Comparison of ENCODE assay signal across 17 cellular contexts in the genomic region with DNA sequence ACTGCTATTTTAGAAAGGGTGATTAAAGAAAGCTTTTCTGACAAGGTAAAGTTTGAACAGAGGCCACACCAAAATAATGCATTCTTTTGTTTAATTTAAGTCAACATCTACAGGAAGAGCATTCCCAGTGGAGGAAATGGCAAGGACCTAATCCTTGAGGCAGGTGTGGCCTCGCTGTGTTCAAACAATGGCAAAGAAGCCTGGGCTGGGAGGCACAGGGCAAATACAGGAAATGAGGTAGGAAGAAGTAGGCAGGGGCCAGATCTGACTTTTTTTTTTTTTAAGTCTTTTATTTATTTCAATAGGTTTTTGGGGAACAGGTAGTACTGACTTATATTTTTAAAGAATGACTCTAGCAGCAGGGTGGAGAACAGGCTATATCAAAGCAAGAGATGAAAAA. TPM values are rescaled to one million over a fixed set of nuclear protein-coding genes. Genes with fewer than 3 reads are reported as not detected.
DNase-seq lines count a peak whose midpoint lies in the region; ATAC-seq and TF ChIP-seq lines count a peak whose summit lies in the region.
"Had no signal": no experiment of that assay in that cellular context is flagged by ENCODE, and none has a peak within 500 bp of the region (broad histone marks: within the 10 kb centered on the region; RNA-seq: fewer than 3 reads in every experiment).

No MANE protein-coding gene starts in this region.

- no peaks in the 10 kb centered on the region for H3K23me2 ChIP-seq in H9 (ENCODE audit: insufficient read length, low read depth, low read length, poor library complexity, severe bottlenecking)

- no peak overlapping the region for H2BK120ac ChIP-seq in H9 (ENCODE audit: low read depth, low read length, poor library complexity, severe bottlenecking)

- no peak overlapping the region for H3T11ph ChIP-seq in H9 (ENCODE audit: low read length)

- no peak overlapping the region for H3K18ac ChIP-seq in H9 (ENCODE audit: insufficient read length, low read depth, low read length)

- no peak overlapping the region for H2AFZ ChIP-seq in H9 (ENCODE audit: low read length)

- H2AK5ac ChIP-seq in H9 (ENCODE audit: insufficient read length, low read length): no peak overlapping the region

- H3K27ac ChIP-seq in H9 (ENCODE audit: insufficient read length, low read depth, low read length) (no peak overlapping the region), colonic mucosa (peak overlapping the region; percentile 3)

- H2BK20ac ChIP-seq in H9 (ENCODE audit: low read depth, low read length, poor library complexity, severe bottlenecking): no peak overlapping the region

- no peaks in the 10 kb centered on the region for H3K9me3 ChIP-seq in H9 (ENCODE audit: control insufficient read depth, low read depth, low read length)
- H3K9me3 ChIP-seq in colonic mucosa: no peaks in the 10 kb centered on the region

- no peak overlapping the region for H3K23ac ChIP-seq in H9 (ENCODE audit: insufficient read length, low read depth, low read length)

- peaks cover 8% of the 10 kb centered on the region in 2 experiments; a peak in 2 of 4 replicates for H3K4me1 Mint-ChIP-seq in H9
- H3K4me1 Mint-ChIP-seq: activated naive CD8-positive, alpha-beta T cell treated with anti-CD3 and anti-CD28 coated beads, Interleukin-2, amount 10 ng/mL, durations not matched to agents 7 days and 5 days; B cell had no signal

- H3K56ac ChIP-seq in H9 (ENCODE audit: insufficient read length, low read depth, low read length): no peak overlapping the region

- intact Hi-C loops in colonic mucosa (cut with DNase I) (no loop called here), left colon (cut with DNase I, micrococcal nuclease) (no loop called here)

- H3K4me3 Mint-ChIP-seq in H9: no peak overlapping the region
- H3K4me3 Mint-ChIP-seq: activated CD4-positive, alpha-beta memory T cell treated with anti-CD3 and anti-CD28 coated beads for 36 hours; activated naive CD8-positive, alpha-beta T cell treated with anti-CD3 and anti-CD28 coated beads, Interleukin-2, amount 10 ng/mL, durations not matched to agents 7 days and 5 days; B cell had no signal

- H3K9ac ChIP-seq in H9 (ENCODE audit: extremely low read depth, insufficient read length, low read length) (no peak overlapping the region), colonic mucosa (ENCODE audit: low read depth in 2 of 2, low read length in 2 of 2) (no peak overlapping the region)

- ATAC-seq in left colon: peak; percentile 95
- ATAC-seq in GM21723 (IDR thresholded peaks at IDR 0.05; ENCODE audit: unreplicated experiment): no peak
- ATAC-seq in GM21717 (IDR thresholded peaks at IDR 0.05; ENCODE audit: unreplicated experiment): no peak
- no peak for ATAC-seq in GM18907 (IDR thresholded peaks at IDR 0.05; ENCODE audit: unreplicated experiment)
- ATAC-seq: K562, Panc1 had no signal

- H3K4me1 ChIP-seq in H9 (ENCODE audit: insufficient read depth, low read length) (no peaks in the 10 kb centered on the region; the same call in 1 of the 2 replicates), colonic mucosa (no peaks in the 10 kb centered on the region)

- H3K27me3 ChIP-seq in H9 (ENCODE audit: insufficient read depth, low read length) (no peaks in the 10 kb centered on the region), colonic mucosa (no peaks in the 10 kb centered on the region)

- H3K36me3 Mint-ChIP-seq in H9 (ENCODE audit: insufficient read depth in 1 of 3, low read depth in 3 of 3): peaks cover 0 to 9% (median 3%) of the 10 kb centered on the region in 3 experiments; a peak in 4 of 7 replicates
- H3K36me3 Mint-ChIP-seq: activated CD4-positive, alpha-beta memory T cell treated with anti-CD3 and anti-CD28 coated beads for 36 hours; activated naive CD8-positive, alpha-beta T cell treated with anti-CD3 and anti-CD28 coated beads, Interleukin-2, amount 10 ng/mL, durations not matched to agents 7 days and 5 days had no signal

- 0 out of 3 replicates have a peak, but pooled peaks have one; percentile 14 for TF ChIP-seq CTCF in H9 (conservative IDR thresholded peaks at IDR 0.05)
- TF ChIP-seq CTCF in colonic mucosa (IDR thresholded peaks at IDR 0.05): no peak

- H2BK15ac ChIP-seq in H9 (ENCODE audit: low read depth, low read length): no peak overlapping the region

- H3K79me2 ChIP-seq in H9 (ENCODE audit: insufficient read depth, low read length): no peaks in the 10 kb centered on the region

- H3K4me2 ChIP-seq in H9 (ENCODE audit: insufficient read depth, insufficient read length, low read length): no peak overlapping the region

- peak overlapping the region in 1 of 3 experiments; percentile 18; a peak in 2 of 7 replicates for H3K27ac Mint-ChIP-seq in H9
- H3K27ac Mint-ChIP-seq: activated CD4-positive, alpha-beta memory T cell treated with anti-CD3 and anti-CD28 coated beads for 36 hours; activated naive CD8-positive, alpha-beta T cell treated with anti-CD3 and anti-CD28 coated beads, Interleukin-2, amount 10 ng/mL, durations not matched to agents 7 days and 5 days; B cell had no signal

- no peaks in the 10 kb centered on the region for H3K27me3 Mint-ChIP-seq in H9 (ENCODE audit: low read depth)
- H3K27me3 Mint-ChIP-seq: activated naive CD8-positive, alpha-beta T cell treated with anti-CD3 and anti-CD28 coated beads, Interleukin-2, amount 10 ng/mL, durations not matched to agents 7 days and 5 days had no signal

- H4K20me1 ChIP-seq in H9 (ENCODE audit: control insufficient read depth, insufficient read depth, insufficient read length): no peaks in the 10 kb centered on the region

- WGBS in H9 (ENCODE audit: extremely low coverage, insufficient read length, low lambda C conversion rate): no CpG with 5 or more reads among the region's 1 CpG

- H4K91ac ChIP-seq in H9 (ENCODE audit: insufficient read length, low read depth, low read length): no peak overlapping the region

- no peak overlapping the region for H2BK12ac ChIP-seq in H9 (ENCODE audit: insufficient read length, low read depth, low read length)

- no peak overlapping the region for H3K4ac ChIP-seq in H9 (ENCODE audit: low read depth, low read length)

- DNase-seq in COLO668 (lab: John Stamatoyannopoulos, UW; ENCODE audit: unreplicated experiment) (peak; percentile 57), H9 (peak; percentile 40), colonic mucosa (peak; percentile 21), left colon (no peak), DMS 273 treated with DMSO at 0.1 percent for 48 hours (lab: John Stamatoyannopoulos, UW) (no peak)
- DNase-seq: activated CD4-positive, alpha-beta memory T cell treated with anti-CD3 and anti-CD28 coated beads for 36 hours; activated naive CD8-positive, alpha-beta T cell treated with anti-CD3 and anti-CD28 coated beads, Interleukin-2, amount 10 ng/mL, durations not matched to agents 7 days and 5 days; activated T-cell treated with anti-CD3 and anti-CD28 coated beads, Interleukin-2, amount 50 U/mL, for 48 hours; DND-41; hypothalamus; NCI-H526 treated with DMSO at 0.1 percent for 48 hours had no signal

- H3K9me3 Mint-ChIP-seq in H9: no peaks in the 10 kb centered on the region
- H3K9me3 Mint-ChIP-seq: activated CD4-positive, alpha-beta memory T cell treated with anti-CD3 and anti-CD28 coated beads for 36 hours; activated naive CD8-positive, alpha-beta T cell treated with anti-CD3 and anti-CD28 coated beads, Interleukin-2, amount 10 ng/mL, durations not matched to agents 7 days and 5 days had no signal

- H3K36me3 ChIP-seq in colonic mucosa: no peaks in the 10 kb centered on the region

- no peak overlapping the region for H4K8ac ChIP-seq in H9 (replicated peaks; ENCODE audit: insufficient read length, low read depth, low read length)

- no peak overlapping the region for H3K14ac ChIP-seq in H9 (ENCODE audit: insufficient read depth, low read length)

- H2BK5ac ChIP-seq in H9 (ENCODE audit: insufficient read length, low read length): no peak overlapping the region

- H3K79me1 ChIP-seq in H9 (ENCODE audit: insufficient read depth, low read depth, low read length, poor library complexity, severe bottlenecking): no peaks in the 10 kb centered on the region

- no peak overlapping the region for H3K4me3 ChIP-seq in colonic mucosa
- H3K4me3 ChIP-seq: K562 had no signal

- H4K5ac ChIP-seq in H9 (ENCODE audit: insufficient read length, low read depth, low read length): no peak overlapping the region

RNA-seq across cellular contexts. Expression of a gene that starts 53.5 kb away (rescaled TPM):
- total RNA-seq in H9 (2021) (38.7 and 42.6 TPM in 2 replicates), colonic mucosa (1 to 10 TPM in 1 of 2 donors, under 1 TPM in 1; 0.57 to 2.8 TPM), left colon (1 to 10 TPM in 1 of 2 donors, under 1 TPM in 1; 0.82 to 2.7 TPM)
- total RNA-seq: activated naive CD8-positive, alpha-beta T cell treated with anti-CD3 and anti-CD28 coated beads, Interleukin-2, amount 10 ng/mL, durations not matched to agents 7 days and 5 days; B cell had no signal

Comparison
In these comparisons a context has a peak if more than half of its experiments do, and no peak if none do; other contexts are left out.
1. DNase-seq: peak in COLO668 (single experiment), H9 (single experiment) and colonic mucosa (single experiment); none in left colon (0 of 2) and DMS 273 treated with DMSO at 0.1 percent for 48 hours (single experiment).
2. RNA of a gene that starts 53.5 kb away (total RNA-seq): 38.7 to 42.6 TPM in H9; 0.57 to 2.8 TPM in colonic mucosa and 0.82 to 2.7 TPM in left colon; every median in the first group is over 10 times any median in the second.